In the genomic region with DNA sequence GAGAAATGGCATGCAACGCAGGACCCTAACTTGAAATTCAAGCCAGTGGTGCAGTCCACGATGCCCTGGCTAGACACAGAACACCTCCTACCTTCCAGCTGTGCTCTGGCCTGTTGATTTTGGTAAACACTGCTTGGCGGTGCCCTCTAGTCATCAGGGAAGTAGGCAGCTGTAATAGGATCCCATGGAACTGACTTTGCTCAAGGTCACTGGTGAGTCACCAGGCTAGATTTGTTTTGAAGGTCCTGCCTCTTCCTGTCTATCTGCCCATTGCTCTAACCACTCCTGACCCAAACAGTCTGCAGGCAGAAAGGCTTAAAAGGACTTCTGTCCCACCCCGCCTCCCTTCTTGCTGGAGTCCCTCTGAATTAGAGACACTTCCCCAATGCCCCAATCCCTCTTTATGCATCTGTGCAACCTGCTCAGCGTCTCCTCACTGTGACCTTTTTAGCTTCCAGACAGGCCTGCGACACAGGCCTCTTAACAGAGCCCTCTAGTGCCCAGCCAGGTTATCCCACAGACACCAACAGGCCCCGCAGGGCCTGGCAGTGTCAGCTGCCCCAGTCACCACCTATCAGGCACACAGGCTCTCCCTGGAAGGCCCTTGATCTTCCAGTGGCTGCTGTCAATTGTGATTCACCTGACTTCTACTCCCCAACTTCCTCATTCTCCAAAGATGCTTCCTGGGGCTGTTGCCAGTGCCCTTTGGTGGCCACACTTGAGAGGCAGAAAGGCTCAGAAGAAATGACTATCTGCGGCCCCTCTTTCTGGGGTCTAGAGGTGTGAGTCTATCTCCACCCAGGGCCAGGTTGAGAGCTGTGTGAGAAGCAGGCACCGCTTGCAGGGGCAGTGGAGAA, we compare ENCODE assay signal across 8 cellular contexts. TPM values are rescaled to one million over a fixed set of nuclear protein-coding genes. Genes with fewer than 3 reads are reported as not detected.
DNase-seq lines count a peak whose midpoint lies in the region; ATAC-seq and TF ChIP-seq lines count a peak whose summit lies in the region.

No MANE protein-coding gene starts in this region.

- H3K9me2 ChIP-seq in DOHH2 (replicated peaks; ENCODE audit: control insufficient read depth, low read length) (no peaks in the 10 kb centered on the region), OCI-LY7 (ENCODE audit: insufficient read depth, low read length) (no peaks in the 10 kb centered on the region)

- H3K4me1 ChIP-seq in DOHH2 (ENCODE audit: control insufficient read depth, low read length) (peaks cover 43% of the 10 kb centered on the region), OCI-LY7 (ENCODE audit: insufficient read depth, low read length, poor library complexity, severe bottlenecking) (peaks cover 35% of the 10 kb centered on the region), left ventricle myocardium inferior (peaks cover 100% of the 10 kb centered on the region)

- DNase-seq in OCI-LY7 (ENCODE audit: low spot score) (peak; percentile 76), amniotic stem cell (lab: John Stamatoyannopoulos, UW) (peak; percentile 56), left ventricle myocardium inferior (peak; percentile 61), sciatic nerve (ENCODE audit: low spot score) (no peak), T-helper 9 cell (no peak)

- POLR2A ChIA-PET in OCI-LY7 (lab: Charles Lee): interaction anchor here (0.5 to 1.6 kb wide), 5 partner anchors 15 to 274 kb away, joined by 3 to 5 read pairs (median 3); no protein-coding TSS in a partner anchor

- H4K20me1 ChIP-seq in DOHH2 (ENCODE audit: control insufficient read depth, insufficient read depth, low read depth, low read length) (peaks cover 14% of the 10 kb centered on the region), OCI-LY7 (ENCODE audit: insufficient read depth, low read length) (peaks cover 13% of the 10 kb centered on the region)

- H3K36me3 ChIP-seq in DOHH2 (ENCODE audit: control insufficient read depth, low read length) (peaks cover 68% of the 10 kb centered on the region), OCI-LY7 (ENCODE audit: insufficient read depth, low read length) (peaks cover 62% of the 10 kb centered on the region), left ventricle myocardium inferior (peaks cover 41% of the 10 kb centered on the region)

- BruUV-seq in OCI-LY7 (replicated peaks; lab: Mats Ljungman, UMichigan): no TSS peak

- intact Hi-C loops in OCI-LY7 (cut with micrococcal nuclease; ENCODE audit: unreplicated experiment): loop anchor here (10.0 kb wide), 1 partner anchor 244 kb away; a partner anchor contains a TSS
- intact Hi-C loops in left ventricle myocardium inferior (cut with micrococcal nuclease): loop anchor here (2.0 kb wide), 1 partner anchor 56 kb away; no protein-coding TSS in a partner anchor
- intact Hi-C loops in sciatic nerve (cut with DNase I): no loop called here

- H3K27ac ChIP-seq in DOHH2 (ENCODE audit: low read depth, low read length) (peak overlapping the region; percentile 11), OCI-LY7 (ENCODE audit: low read depth, low read length, poor library complexity, severe bottlenecking) (peak overlapping the region; percentile 23), left ventricle myocardium inferior (replicated peaks) (peak overlapping the region; percentile 96)

- no peaks in the 10 kb centered on the region for H3K9me3 ChIP-seq in DOHH2 (ENCODE audit: control insufficient read depth, insufficient read depth, low read length)
- no peaks in the 10 kb centered on the region for H3K9me3 ChIP-seq in OCI-LY7 (ENCODE audit: low read length)
- H3K9me3 ChIP-seq in left ventricle myocardium inferior (replicated peaks): no peaks in the 10 kb centered on the region

- H3K4me3 ChIP-seq in DOHH2 (ENCODE audit: low read length) (peak overlapping the region; percentile 17; the same call in 1 of the 2 replicates), OCI-LY7 (ENCODE audit: low read depth, low read length, poor library complexity, severe bottlenecking) (no peak overlapping the region), left ventricle myocardium inferior (peak overlapping the region; percentile 53)

- peak; percentile 69 for TF ChIP-seq CTCF in DOHH2 (IDR thresholded peaks at IDR 0.05; ENCODE audit: low read depth, low read length, poor library complexity, severe bottlenecking)
- peak; percentile 78 for TF ChIP-seq CTCF in OCI-LY7 (conservative IDR thresholded peaks at IDR 0.05; ENCODE audit: low read length)
- peak; percentile 57 for TF ChIP-seq CTCF in left ventricle myocardium inferior (IDR thresholded peaks at IDR 0.05; ENCODE audit: borderline replicate concordance)

- CTCF ChIA-PET in OCI-LY7 (lab: Charles Lee; ENCODE audit: unreplicated experiment): interaction anchor here (0.6 to 1.9 kb wide), 4 partner anchors 15 to 121 kb away, joined by 3 to 6 read pairs (median 4); no protein-coding TSS in a partner anchor

- H3K27me3 ChIP-seq in DOHH2 (ENCODE audit: control insufficient read depth, low read length) (no peaks in the 10 kb centered on the region), left ventricle myocardium inferior (ENCODE audit: low read depth) (no peaks in the 10 kb centered on the region)

- H3K79me2 ChIP-seq in DOHH2 (ENCODE audit: control insufficient read depth, low read length) (peaks cover 87% of the 10 kb centered on the region), OCI-LY7 (ENCODE audit: insufficient read depth, low read depth, low read length) (peaks cover 35% of the 10 kb centered on the region)

- ATAC-seq in HG03354 (IDR thresholded peaks at IDR 0.05; ENCODE audit: poor library complexity, severe bottlenecking, unreplicated experiment): peak; percentile 39
- ATAC-seq in sciatic nerve: peak; percentile 76
- ATAC-seq in GM19395 (IDR thresholded peaks at IDR 0.05; ENCODE audit: unreplicated experiment): no peak

- H2AFZ ChIP-seq in OCI-LY7 (ENCODE audit: low read length): no peak overlapping the region

- H3K4me2 ChIP-seq in DOHH2 (ENCODE audit: low read length) (peak overlapping the region; percentile 36), OCI-LY7 (ENCODE audit: low read length) (peak overlapping the region; percentile 22; the same call in 1 of the 2 replicates)

- H3F3A ChIP-seq in DOHH2 (ENCODE audit: control insufficient read depth, insufficient read depth): no peaks in the 10 kb centered on the region

RNA-seq across cellular contexts. Expression of a gene that starts 5.2 kb away (rescaled TPM):
- 12.0 and 12.1 TPM in 2 replicates for total RNA-seq in OCI-LY7 (2014; rRNA removed; shearing (Covaris generic))
- total RNA-seq in OCI-LY7 (2022): 20.4 and 21.1 TPM in 2 replicates
- total RNA-seq in left ventricle myocardium inferior: 85.7 TPM
- total RNA-seq in sciatic nerve: 33.5 TPM

RNA-seq across cellular contexts. Expression of a gene that starts 5.4 kb away (rescaled TPM):
- total RNA-seq in OCI-LY7 (2014; rRNA removed; shearing (Covaris generic)): 89.8 and 128 TPM in 2 replicates
- total RNA-seq in OCI-LY7 (2022) (85.2 and 89.6 TPM in 2 replicates), left ventricle myocardium inferior (68.6 TPM), sciatic nerve (62.7 TPM)

RNA-seq across cellular contexts. Expression of a gene that starts 44.7 kb away (rescaled TPM):
- total RNA-seq in OCI-LY7 (2014; rRNA removed; shearing (Covaris generic)): 76.0 and 79.3 TPM in 2 replicates
- total RNA-seq in OCI-LY7 (2022): 213 and 216 TPM in 2 replicates
- 54.8 TPM for total RNA-seq in left ventricle myocardium inferior
- total RNA-seq in sciatic nerve: 89.0 TPM

RNA-seq across cellular contexts. Expression of a gene that starts 52.0 kb away (rescaled TPM):
- 208 and 239 TPM in 2 replicates for total RNA-seq in OCI-LY7 (2014; rRNA removed; shearing (Covaris generic))
- total RNA-seq in OCI-LY7 (2022): 186 and 206 TPM in 2 replicates
- total RNA-seq in left ventricle myocardium inferior: 174 TPM
- 72.5 TPM for total RNA-seq in sciatic nerve

Comparison
In these comparisons a context has a peak if more than half of its experiments do, and no peak if none do; other contexts are left out.
1. H3K27ac ChIP-seq: peak in every context shown above with its lines; median percentile 96 in left ventricle myocardium inferior; 23 in OCI-LY7; 11 in DOHH2.
2. DNase-seq: peak in OCI-LY7 (single experiment), amniotic stem cell (single experiment) and left ventricle myocardium inferior (single experiment); none in sciatic nerve (single experiment) and T-helper 9 cell (single experiment).
3. Peak in every context shown above with its lines, with median percentiles within 50 percentile points of each other: CTCF ChIP-seq.